21 cellular contexts compared by ENCODE assay signal in genomic region chr1:177568702-177569101, GRCh38.
DNase-seq lines count a peak whose midpoint lies in the region; ATAC-seq and TF ChIP-seq lines count a peak whose summit lies in the region.
"Had no signal": no experiment of that assay in that cellular context is flagged by ENCODE, and none has a peak within 500 bp of the region (broad histone marks: within the 10 kb centered on the region; RNA-seq: fewer than 3 reads in every experiment).

No MANE protein-coding gene starts in this region.

- no peaks in the 10 kb centered on the region for H3K9me3 ChIP-seq in neural progenitor cell (ENCODE audit: low read depth)
- H3K9me3 ChIP-seq: psoas muscle, spleen had no signal

- DNase-seq in NCI-H1417 (lab: John Stamatoyannopoulos, UW) (peak in 2 of 3 experiments; percentile 20 to 65), NCI-H1417 treated with DMSO at 0.1 percent for 48 hours (lab: John Stamatoyannopoulos, UW) (no peak), NAMALWA (ENCODE audit: low spot score) (peak; percentile 29), neural progenitor cell (ENCODE audit: low spot score) (peak; percentile 65), HK-2 (ENCODE audit: unreplicated experiment) (no peak)
- no peak for DNase-seq in activated naive CD4-positive, alpha-beta T cell treated with anti-CD3 and anti-CD28 coated beads, Interleukin-2, amount 50 U/mL, for 72 hours (ENCODE audit: low spot score in 2 of 2)
- no peak for DNase-seq in activated naive CD8-positive, alpha-beta T cell treated with anti-CD3 and anti-CD28 coated beads for 36 hours
- DNase-seq: activated CD4-positive, CD25-positive, alpha-beta regulatory T cell; CD4-positive, alpha-beta T cell; KBM-7; naive thymus-derived CD8-positive, alpha-beta T cell; NCI-H1694 treated with DMSO at 0.1 percent for 48 hours; NCI-H510A; psoas muscle; spleen; stimulated activated naive CD4-positive, alpha-beta T cell; trophoblast cell had no signal

- peak overlapping the region in 3 of 5 experiments; percentile 22 to 69 (median 52) for H3K4me3 Mint-ChIP-seq in brain
- H3K4me3 Mint-ChIP-seq in neural progenitor cell: no peak overlapping the region
- no peak overlapping the region for H3K4me3 Mint-ChIP-seq in activated naive CD8-positive, alpha-beta T cell treated with anti-CD3 and anti-CD28 coated beads for 36 hours
- H3K4me3 Mint-ChIP-seq: CD4-positive, alpha-beta T cell; naive thymus-derived CD8-positive, alpha-beta T cell had no signal

- H3K36me3 Mint-ChIP-seq in brain: no peaks in the 10 kb centered on the region
- no peaks in the 10 kb centered on the region for H3K36me3 Mint-ChIP-seq in neural progenitor cell
- no peaks in the 10 kb centered on the region for H3K36me3 Mint-ChIP-seq in activated naive CD4-positive, alpha-beta T cell treated with anti-CD3 and anti-CD28 coated beads, Interleukin-2, amount 50 U/mL, for 72 hours
- no peaks in the 10 kb centered on the region for H3K36me3 Mint-ChIP-seq in activated naive CD8-positive, alpha-beta T cell treated with anti-CD3 and anti-CD28 coated beads for 36 hours
- H3K36me3 Mint-ChIP-seq: naive thymus-derived CD8-positive, alpha-beta T cell had no signal

- H3K27me3 Mint-ChIP-seq in brain (no peaks in the 10 kb centered on the region), neural progenitor cell (ENCODE audit: insufficient read depth, low read depth) (peaks cover 2% of the 10 kb centered on the region)
- no peaks in the 10 kb centered on the region for H3K27me3 Mint-ChIP-seq in activated naive CD8-positive, alpha-beta T cell treated with anti-CD3 and anti-CD28 coated beads for 36 hours
- H3K27me3 Mint-ChIP-seq: CD4-positive, alpha-beta T cell; naive thymus-derived CD8-positive, alpha-beta T cell had no signal

- no peak for ATAC-seq in activated naive CD4-positive, alpha-beta T cell treated with anti-CD3 and anti-CD28 coated beads, Interleukin-2, amount 50 U/mL, for 72 hours
- ATAC-seq: naive thymus-derived CD8-positive, alpha-beta T cell had no signal

- H3K4me1 ChIP-seq in neural progenitor cell: peaks cover 10% of the 10 kb centered on the region
- H3K4me1 ChIP-seq: psoas muscle, spleen had no signal

- H3F3A ChIP-seq in neural progenitor cell (ENCODE audit: low read depth): peaks cover 8% of the 10 kb centered on the region

- H3K27ac Mint-ChIP-seq in brain (peak overlapping the region in 3 of 5 experiments; percentile 86 to 91 (median 91)), neural progenitor cell (no peak overlapping the region)
- no peak overlapping the region for H3K27ac Mint-ChIP-seq in activated naive CD4-positive, alpha-beta T cell treated with anti-CD3 and anti-CD28 coated beads, Interleukin-2, amount 50 U/mL, for 72 hours
- no peak overlapping the region for H3K27ac Mint-ChIP-seq in activated naive CD8-positive, alpha-beta T cell treated with anti-CD3 and anti-CD28 coated beads for 36 hours
- H3K27ac Mint-ChIP-seq: activated T-helper 2 cell treated with anti-CD3 and anti-CD28 coated beads, Interferon-gamma antibody, Interleukin-2, Interleukin-4, amounts not matched to agents 10 μg/mL and 5 μg/mL and 100 μg/mL, durations not matched to agents 14 hours and 24 hours and 36 hours; CD4-positive, alpha-beta T cell; naive thymus-derived CD8-positive, alpha-beta T cell had no signal

- H3K27me3 ChIP-seq in neural progenitor cell: no peaks in the 10 kb centered on the region
- H3K27me3 ChIP-seq: spleen had no signal

- H2AFZ ChIP-seq in neural progenitor cell (replicated peaks): no peak overlapping the region

- peak overlapping the region; percentile 32 for H3K4me2 ChIP-seq in neural progenitor cell

- H3K9me3 Mint-ChIP-seq in brain (peaks cover 0 to 3% (median 2%) of the 10 kb centered on the region in 5 experiments), neural progenitor cell (no peaks in the 10 kb centered on the region)
- H3K9me3 Mint-ChIP-seq in activated naive CD4-positive, alpha-beta T cell treated with anti-CD3 and anti-CD28 coated beads, Interleukin-2, amount 50 U/mL, for 72 hours: peaks cover 0 to 11% of the 10 kb centered on the region in 2 donors
- H3K9me3 Mint-ChIP-seq in activated naive CD8-positive, alpha-beta T cell treated with anti-CD3 and anti-CD28 coated beads for 36 hours: no peaks in the 10 kb centered on the region
- H3K9me3 Mint-ChIP-seq: activated T-helper 2 cell treated with anti-CD3 and anti-CD28 coated beads, Interferon-gamma antibody, Interleukin-2, Interleukin-4, amounts not matched to agents 10 μg/mL and 5 μg/mL and 100 μg/mL, durations not matched to agents 14 hours and 24 hours and 36 hours had no signal

- H3K9ac ChIP-seq in neural progenitor cell: no peak overlapping the region

- no peaks in the 10 kb centered on the region for H3K79me2 ChIP-seq in neural progenitor cell (ENCODE audit: low read depth)

- TF ChIP-seq CTCF in brain (conservative IDR thresholded peaks at IDR 0.05) (no peak), neural progenitor cell (IDR thresholded peaks at IDR 0.05) (peak; percentile 48)

- no peaks in the 10 kb centered on the region for H4K20me1 ChIP-seq in neural progenitor cell (ENCODE audit: low read depth)

- H3K27ac ChIP-seq in neural progenitor cell: no peak overlapping the region
- H3K27ac ChIP-seq: HL-60, psoas muscle, RWPE1, spleen had no signal

- no peaks in the 10 kb centered on the region for H3K36me3 ChIP-seq in neural progenitor cell
- H3K36me3 ChIP-seq: spleen had no signal

- H3K4me1 Mint-ChIP-seq in brain: peaks cover 52% of the 10 kb centered on the region
- H3K4me1 Mint-ChIP-seq in neural progenitor cell: no peaks in the 10 kb centered on the region
- H3K4me1 Mint-ChIP-seq in activated naive CD8-positive, alpha-beta T cell treated with anti-CD3 and anti-CD28 coated beads for 36 hours: no peaks in the 10 kb centered on the region
- H3K4me1 Mint-ChIP-seq: naive thymus-derived CD8-positive, alpha-beta T cell had no signal

- no peak overlapping the region for H3K4me3 ChIP-seq in neural progenitor cell
- H3K4me3 ChIP-seq: psoas muscle, spleen had no signal

Comparison
In these comparisons a context has a peak if more than half of its experiments do, and no peak if none do; other contexts are left out.
1. DNase-seq: peak in NCI-H1417 (2 of 3), NAMALWA (single experiment) and neural progenitor cell (single experiment); none in NCI-H1417 treated with DMSO at 0.1 percent for 48 hours (single experiment), HK-2 (single experiment), activated naive CD4-positive, alpha-beta T cell treated with anti-CD3 and anti-CD28 coated beads, Interleukin-2, amount 50 U/mL, for 72 hours (0 of 2) and activated naive CD8-positive, alpha-beta T cell treated with anti-CD3 and anti-CD28 coated beads for 36 hours (single experiment).
2. H3K27ac Mint-ChIP-seq: peak in brain (3 of 5); none in neural progenitor cell (single experiment), activated naive CD4-positive, alpha-beta T cell treated with anti-CD3 and anti-CD28 coated beads, Interleukin-2, amount 50 U/mL, for 72 hours (0 of 2) and activated naive CD8-positive, alpha-beta T cell treated with anti-CD3 and anti-CD28 coated beads for 36 hours (single experiment).
3. H3K4me3 Mint-ChIP-seq: peak in brain (3 of 5); none in neural progenitor cell (single experiment) and activated naive CD8-positive, alpha-beta T cell treated with anti-CD3 and anti-CD28 coated beads for 36 hours (single experiment).